ENCODE assay signal across 12 cellular contexts in the genomic region with DNA sequence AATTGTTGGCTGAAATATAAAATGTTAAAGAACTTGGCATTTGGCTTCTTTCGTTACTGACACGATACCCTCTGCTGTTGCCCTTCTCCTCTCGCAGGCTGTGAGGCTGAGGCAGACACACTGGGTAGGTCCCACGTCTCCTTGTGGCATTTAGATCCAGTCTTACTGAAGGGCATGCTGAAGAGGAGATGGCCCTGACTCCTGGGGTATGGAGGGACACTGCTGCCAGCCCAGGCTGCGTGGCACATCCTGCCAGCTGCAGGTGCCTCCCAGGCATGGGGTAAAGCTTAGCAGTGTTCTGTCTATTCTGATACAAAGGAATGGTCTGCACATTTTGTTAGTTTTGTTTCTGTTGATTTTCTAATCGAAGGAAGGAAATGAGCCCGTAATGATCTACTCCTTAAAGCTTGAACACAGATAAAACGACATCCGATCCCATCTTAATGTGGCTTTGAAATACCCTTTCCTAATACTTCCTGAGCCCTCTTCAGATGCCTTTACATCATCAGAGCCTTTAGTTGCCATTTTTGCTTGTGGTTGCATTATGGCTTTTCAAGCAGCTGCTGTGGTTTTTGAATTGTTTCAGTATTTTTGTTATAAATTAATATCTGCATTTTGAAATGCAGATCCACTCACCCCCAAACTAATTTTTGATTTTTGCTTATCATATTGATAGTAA.
A peak's percentile ranks its signal among the peaks of the same experiment; 100 is the strongest.
DNase-seq lines count a peak whose midpoint lies in the region; ATAC-seq, FAIRE-seq and TF ChIP-seq lines count a peak whose summit lies in the region.
"Had no signal": no experiment of that assay in that cellular context is flagged by ENCODE, and none has a peak within 500 bp of the region (broad histone marks: within the 10 kb centered on the region; RNA-seq: fewer than 3 reads in every experiment).

No MANE protein-coding gene starts in this region.

- H3K9me3 Mint-ChIP-seq in activated T-cell treated with anti-CD3 and anti-CD28 coated beads, Interleukin-2, amount 50 U/mL, for 24 hours = no peaks in the 10 kb centered on the region
- H3K9me3 Mint-ChIP-seq in stimulated activated memory B cell treated with anti-CD40 and anti-IgM and Interleukin-4, amounts not matched to agents 10 μg/mL and 1 μg/mL and 100 μg/mL, for 72 hours = no peaks in the 10 kb centered on the region

- no peak for ATAC-seq in stimulated activated memory B cell treated with anti-CD40 and anti-IgM and Interleukin-4, amounts not matched to agents 10 μg/mL and 1 μg/mL and 100 μg/mL, for 72 hours

- H3K27me3 Mint-ChIP-seq in activated T-cell treated with anti-CD3 and anti-CD28 coated beads, Interleukin-2, amount 50 U/mL, for 24 hours = no peaks in the 10 kb centered on the region
- no peaks in the 10 kb centered on the region for H3K27me3 Mint-ChIP-seq in stimulated activated memory B cell treated with anti-CD40 and anti-IgM and Interleukin-4, amounts not matched to agents 10 μg/mL and 1 μg/mL and 100 μg/mL, for 72 hours

- peak overlapping the region; percentile 0 for H3K4me3 Mint-ChIP-seq in activated T-cell treated with anti-CD3 and anti-CD28 coated beads, Interleukin-2, amount 50 U/mL, for 24 hours
- no peak overlapping the region for H3K4me3 Mint-ChIP-seq in stimulated activated memory B cell treated with anti-CD40 and anti-IgM and Interleukin-4, amounts not matched to agents 10 μg/mL and 1 μg/mL and 100 μg/mL, for 72 hours

- TF ChIP-seq CTCF in bronchial epithelial cell (IDR thresholded peaks at IDR 0.05; ENCODE audit: insufficient read depth, low read length, severe bottlenecking) = no peak

- no peaks in the 10 kb centered on the region for H3K27me3 ChIP-seq in bronchial epithelial cell (ENCODE audit: control insufficient read depth, insufficient read depth, low read length)
- H3K27me3 ChIP-seq: transverse colon had no signal

- no peak for DNase-seq in activated T-cell treated with anti-CD3 and anti-CD28 coated beads, Interleukin-2, amount 50 U/mL, for 24 hours
- no peak for DNase-seq in activated T-cell treated with anti-CD3 and anti-CD28 coated beads, Interleukin-2, amount 50 U/mL, for 48 hours
- DNase-seq in NOMO-1 treated with DMSO at 0.1 percent for 48 hours (lab: John Stamatoyannopoulos, UW; ENCODE audit: unreplicated experiment) (peak; percentile 3), bronchial epithelial cell (ENCODE audit: low read depth) (no peak), NCI-H2107 treated with DMSO at 0.1 percent for 48 hours (lab: John Stamatoyannopoulos, UW; ENCODE audit: unreplicated experiment) (no peak), NCI-H2227 (lab: John Stamatoyannopoulos, UW; ENCODE audit: unreplicated experiment) (no peak), GM19239 (ENCODE audit: insufficient read length, low spot score) (no peak)
- DNase-seq: mammary epithelial cell, NCI-H187 treated with DMSO at 0.1 percent for 48 hours, RPMI8226, transverse colon had no signal

- no peak overlapping the region for H3K4me3 ChIP-seq in bronchial epithelial cell (ENCODE audit: low read depth, low read length)
- H3K4me3 ChIP-seq: transverse colon had no signal

- peaks cover 80% of the 10 kb centered on the region for H3K36me3 Mint-ChIP-seq in activated T-cell treated with anti-CD3 and anti-CD28 coated beads, Interleukin-2, amount 50 U/mL, for 24 hours (ENCODE audit: low read depth)
- peaks cover 66% of the 10 kb centered on the region for H3K36me3 Mint-ChIP-seq in stimulated activated memory B cell treated with anti-CD40 and anti-IgM and Interleukin-4, amounts not matched to agents 10 μg/mL and 1 μg/mL and 100 μg/mL, for 72 hours

- H3K27ac Mint-ChIP-seq in activated T-cell treated with anti-CD3 and anti-CD28 coated beads, Interleukin-2, amount 50 U/mL, for 24 hours = peak overlapping the region; percentile 87
- H3K27ac Mint-ChIP-seq in stimulated activated memory B cell treated with anti-CD40 and anti-IgM and Interleukin-4, amounts not matched to agents 10 μg/mL and 1 μg/mL and 100 μg/mL, for 72 hours = peak overlapping the region; percentile 54

- H3K4me1 Mint-ChIP-seq in activated T-cell treated with anti-CD3 and anti-CD28 coated beads, Interleukin-2, amount 50 U/mL, for 24 hours (ENCODE audit: low read depth) = peaks cover 60% of the 10 kb centered on the region
- H3K4me1 Mint-ChIP-seq in stimulated activated memory B cell treated with anti-CD40 and anti-IgM and Interleukin-4, amounts not matched to agents 10 μg/mL and 1 μg/mL and 100 μg/mL, for 72 hours = peaks cover 37% of the 10 kb centered on the region

- FAIRE-seq in bronchial epithelial cell (lab: Jason Lieb, UNC) = peak; percentile 50
- FAIRE-seq in GM19239 (lab: Jason Lieb, UNC) = no peak

- peaks cover 17% of the 10 kb centered on the region for H3K36me3 ChIP-seq in bronchial epithelial cell (ENCODE audit: control insufficient read depth, insufficient read depth, low read length)
